In genomic region chr11:16375664-16376063, GRCh38 we compare ENCODE assay signal across 1 cellular context. TPM values are rescaled to one million over a fixed set of nuclear protein-coding genes. Genes with fewer than 3 reads are reported as not detected.
"Had no signal": no experiment of that assay in that cellular context is flagged by ENCODE, and none has a peak within 500 bp of the region (broad histone marks: within the 10 kb centered on the region; RNA-seq: fewer than 3 reads in every experiment).

No MANE protein-coding gene starts in this region.

RNA-seq across cellular contexts. Expression of gene SOX6, which starts 19.3 kb away (rescaled TPM):
- total RNA-seq: PC-3 had no signal
